Comparison of ENCODE assay signal across 1 cellular context in the genomic region with DNA sequence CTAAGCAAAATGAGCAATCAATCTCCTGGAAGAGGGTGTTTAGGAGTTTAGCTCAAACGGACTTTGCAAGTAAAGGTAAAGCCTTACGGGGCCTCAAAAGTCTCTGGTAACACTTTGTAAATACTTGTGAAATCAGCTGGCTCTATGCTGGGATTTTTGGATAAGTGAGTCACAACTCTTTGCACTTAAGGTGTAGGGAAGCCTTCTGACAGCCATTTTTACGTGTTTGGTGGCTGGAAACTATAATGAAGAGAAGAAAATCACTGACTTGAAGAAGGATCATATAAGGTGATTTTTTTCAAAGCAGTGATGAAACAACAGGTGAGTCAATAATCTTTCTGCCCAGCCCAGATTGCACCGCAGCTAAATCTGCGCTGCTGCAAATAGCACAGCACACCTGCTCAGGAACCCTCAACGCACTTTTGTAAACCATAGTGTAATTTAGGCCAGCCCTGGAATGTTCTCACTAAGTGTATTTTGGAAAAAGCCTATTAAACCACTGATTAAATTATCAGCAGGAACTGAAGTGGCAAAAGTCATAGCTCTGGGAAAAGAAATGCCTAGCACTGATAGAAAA.
TF ChIP-seq lines count a peak whose summit lies in the region.

No MANE protein-coding gene starts in this region.

TF ChIP-seq in GM23338, 12 proteins besides CTCF, POLR2A, EP300 and RAD21 (continued from another document):
- TF ChIP-seq ZNF462 (CRISPR knock-in tag; IDR thresholded peaks at IDR 0.05), result no peak
- TF ChIP-seq, protein P1, sequence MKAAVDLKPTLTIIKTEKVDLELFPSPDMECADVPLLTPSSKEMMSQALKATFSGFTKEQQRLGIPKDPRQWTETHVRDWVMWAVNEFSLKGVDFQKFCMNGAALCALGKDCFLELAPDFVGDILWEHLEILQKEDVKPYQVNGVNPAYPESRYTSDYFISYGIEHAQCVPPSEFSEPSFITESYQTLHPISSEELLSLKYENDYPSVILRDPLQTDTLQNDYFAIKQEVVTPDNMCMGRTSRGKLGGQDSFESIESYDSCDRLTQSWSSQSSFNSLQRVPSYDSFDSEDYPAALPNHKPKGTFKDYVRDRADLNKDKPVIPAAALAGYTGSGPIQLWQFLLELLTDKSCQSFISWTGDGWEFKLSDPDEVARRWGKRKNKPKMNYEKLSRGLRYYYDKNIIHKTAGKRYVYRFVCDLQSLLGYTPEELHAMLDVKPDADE (IDR thresholded peaks at IDR 0.05), result no peak
